Comparison of ENCODE assay signal across 20 cellular contexts in the genomic region with DNA sequence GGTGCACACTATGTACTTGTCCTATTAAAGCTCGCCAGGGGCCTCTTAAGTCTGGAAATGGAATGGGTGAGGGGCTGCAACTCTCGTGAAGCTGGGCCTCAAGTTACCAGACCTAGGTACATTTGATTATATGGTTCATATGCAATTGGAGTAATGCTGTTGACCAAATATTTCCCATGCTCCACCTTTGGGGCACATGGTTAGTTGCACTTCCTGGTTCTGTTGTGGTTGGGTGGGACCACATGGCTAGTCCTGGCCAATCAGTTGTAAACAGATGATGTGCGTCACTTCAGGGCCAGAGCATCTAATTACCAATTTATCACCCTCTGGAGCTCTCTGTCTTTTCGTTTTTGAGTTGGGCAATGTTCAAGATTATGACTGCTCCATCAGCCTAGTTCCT. TPM values are rescaled to one million over a fixed set of nuclear protein-coding genes. Genes with fewer than 3 reads are reported as not detected.
"Had no signal": no experiment of that assay in that cellular context is flagged by ENCODE, and none has a peak within 500 bp of the region (broad histone marks: within the 10 kb centered on the region; RNA-seq: fewer than 3 reads in every experiment).

No MANE protein-coding gene starts in this region.

- H3K27ac ChIP-seq: body of pancreas, coronary artery, neural progenitor cell, parathyroid adenoma, testis had no signal

- H3K79me2 ChIP-seq: parathyroid adenoma had no signal

- H3K9ac ChIP-seq: neural progenitor cell, parathyroid adenoma had no signal

- H3K36me3 ChIP-seq: neural progenitor cell had no signal

- DNase-seq: activated CD4-positive, alpha-beta T cell treated with anti-CD3 and anti-CD28 coated beads, Interleukin-2, amount 50 U/mL, for 1 hour; activated CD4-positive, CD25-positive, alpha-beta regulatory T cell; activated effector memory CD4-positive, alpha-beta T cell treated with anti-CD3 and anti-CD28 coated beads, Interleukin-2, amount 50 U/mL, for 16 hours; activated T-cell treated with anti-CD3 and anti-CD28 coated beads, Interleukin-2, amount 50 U/mL, for 24 hours; amniotic stem cell; body of pancreas; central memory CD4-positive, alpha-beta T cell; effector CD4-positive, alpha-beta T cell; midbrain; stimulated activated CD4-positive, alpha-beta T cell treated with anti-CD3 and anti-CD28 coated beads, Interleukin-15, amount 100 ng/mL, for 24 hours; stimulated activated CD4-positive, alpha-beta T cell treated with anti-CD3 and anti-CD28 coated beads, Interleukin-4, amount 100 ng/mL, for 24 hours; testis had no signal

- H3K4me1 ChIP-seq: body of pancreas, neural progenitor cell, parathyroid adenoma, testis had no signal

- H3K9me3 ChIP-seq: body of pancreas, testis had no signal

- ATAC-seq: activated naive CD4-positive, alpha-beta T cell treated with anti-CD3 and anti-CD28 coated beads, Interleukin-2, amount 50 U/mL, for 72 hours; body of pancreas had no signal

- H3K27me3 ChIP-seq: body of pancreas, neural progenitor cell, testis had no signal

- H3K4me2 ChIP-seq: neural progenitor cell had no signal

- H2AFZ ChIP-seq: neural progenitor cell, parathyroid adenoma had no signal

- H3K4me3 ChIP-seq: body of pancreas, coronary artery, lung, neural progenitor cell, testis had no signal

RNA-seq across cellular contexts. Expression of a gene that starts 39.5 kb away (rescaled TPM):
- total RNA-seq: activated naive CD4-positive, alpha-beta T cell treated with anti-CD3 and anti-CD28 coated beads, Interleukin-2, amount 50 U/mL, for 72 hours; body of pancreas; glomerular endothelial cell; skeletal muscle tissue; ureter had no signal
- polyA plus RNA-seq: lung had no signal

RNA-seq across cellular contexts. Expression of a gene that starts 53.5 kb away (rescaled TPM):
- total RNA-seq: glomerular endothelial cell had no signal
